Comparison of ENCODE assay signal across 8 cellular contexts in the genomic region with DNA sequence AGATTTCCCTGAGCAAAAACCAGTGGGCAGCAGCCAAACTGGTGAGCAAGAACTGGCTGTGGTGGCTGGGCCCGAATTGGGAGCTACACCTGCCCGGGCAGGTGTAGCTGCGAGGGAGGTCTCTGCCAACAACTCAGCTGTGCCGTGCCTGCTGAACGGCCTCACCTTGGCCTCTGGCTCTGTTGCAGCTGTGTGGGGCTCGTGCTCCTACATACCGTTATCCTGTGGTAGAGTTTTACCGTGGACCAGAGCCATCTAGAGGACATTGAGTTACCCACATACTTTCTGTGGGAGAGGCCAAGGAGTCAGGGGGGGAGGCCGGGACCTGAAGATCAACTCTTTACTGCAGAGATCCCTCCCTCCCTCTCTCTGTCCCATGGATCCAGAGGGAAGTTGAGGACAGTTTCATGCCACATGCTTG. TPM values are rescaled to one million over a fixed set of nuclear protein-coding genes. Genes with fewer than 3 reads are reported as not detected.
A peak's percentile ranks its signal among the peaks of the same experiment; 100 is the strongest.
DNase-seq lines count a peak whose midpoint lies in the region; ATAC-seq and TF ChIP-seq lines count a peak whose summit lies in the region.

No MANE protein-coding gene starts in this region.

- no peaks in the 10 kb centered on the region for H3K27me3 Mint-ChIP-seq in chondrocyte (ENCODE audit: low read depth)

- H3K4me3 Mint-ChIP-seq in chondrocyte (ENCODE audit: unreplicated experiment): no peak overlapping the region
- H3K4me3 Mint-ChIP-seq in stimulated activated effector memory CD8-positive, alpha-beta T cell treated with anti-CD3 and anti-CD28 coated beads, Interleukin-12 subunit alpha, Interleukin-12 subunit beta, amount 100 ng/mL, for 72 hours: no peak overlapping the region

- intact Hi-C loops in left ventricle myocardium inferior (cut with micrococcal nuclease): no loop called here

- peaks cover 22% of the 10 kb centered on the region for H3K4me1 Mint-ChIP-seq in chondrocyte (ENCODE audit: low read depth)
- peaks cover 14% of the 10 kb centered on the region for H3K4me1 Mint-ChIP-seq in stimulated activated effector memory CD8-positive, alpha-beta T cell treated with anti-CD3 and anti-CD28 coated beads, Interleukin-12 subunit alpha, Interleukin-12 subunit beta, amount 100 ng/mL, for 72 hours

- TF ChIP-seq EP300 in gastroesophageal sphincter (IDR thresholded peaks at IDR 0.05): no peak

- no peaks in the 10 kb centered on the region for H3K27me3 ChIP-seq in left ventricle myocardium inferior (ENCODE audit: low read depth)
- no peaks in the 10 kb centered on the region for H3K27me3 ChIP-seq in right atrium auricular region
- H3K27me3 ChIP-seq in OCI-LY3 (ENCODE audit: low read depth, low read length): no peaks in the 10 kb centered on the region
- H3K27me3 ChIP-seq in gastroesophageal sphincter: no peaks in the 10 kb centered on the region

- peaks cover 56% of the 10 kb centered on the region for H3K79me2 ChIP-seq in OCI-LY3 (ENCODE audit: low read length)

- H3K9me3 ChIP-seq in left ventricle myocardium inferior (replicated peaks): no peaks in the 10 kb centered on the region
- no peaks in the 10 kb centered on the region for H3K9me3 ChIP-seq in right atrium auricular region
- no peaks in the 10 kb centered on the region for H3K9me3 ChIP-seq in OCI-LY3 (ENCODE audit: insufficient read depth, low read length)
- no peaks in the 10 kb centered on the region for H3K9me3 ChIP-seq in gastroesophageal sphincter

- H3K36me3 ChIP-seq in left ventricle myocardium inferior (no peaks in the 10 kb centered on the region), right atrium auricular region (no peaks in the 10 kb centered on the region), OCI-LY3 (replicated peaks; ENCODE audit: low read depth, low read length) (no peaks in the 10 kb centered on the region), gastroesophageal sphincter (no peaks in the 10 kb centered on the region)

- no peak overlapping the region for H3K9ac ChIP-seq in OCI-LY3 (ENCODE audit: low read length)

- TF ChIP-seq POLR2A in gastroesophageal sphincter (IDR thresholded peaks at IDR 0.05): no peak

- DNase-seq in left ventricle myocardium inferior (no peak), right atrium auricular region (ENCODE audit: low spot score) (no peak), chondrocyte (ENCODE audit: low spot score) (no peak)
- no peak for DNase-seq in stimulated activated effector memory CD8-positive, alpha-beta T cell treated with anti-CD3 and anti-CD28 coated beads, Interleukin-12 subunit alpha, Interleukin-12 subunit beta, amount 100 ng/mL, for 72 hours (ENCODE audit: low spot score in 2 of 2)

- no peak overlapping the region for H2AFZ ChIP-seq in OCI-LY3 (ENCODE audit: low read depth, low read length)

- no peak overlapping the region for H3K4me3 ChIP-seq in left ventricle myocardium inferior
- H3K4me3 ChIP-seq in right atrium auricular region: no peak overlapping the region
- H3K4me3 ChIP-seq in OCI-LY3 (ENCODE audit: low read length): peak overlapping the region; percentile 22; the same call in 1 of the 2 replicates
- H3K4me3 ChIP-seq in gastroesophageal sphincter: no peak overlapping the region

- no peak overlapping the region for H3K27ac Mint-ChIP-seq in chondrocyte (ENCODE audit: unreplicated experiment)
- H3K27ac Mint-ChIP-seq in stimulated activated effector memory CD8-positive, alpha-beta T cell treated with anti-CD3 and anti-CD28 coated beads, Interleukin-12 subunit alpha, Interleukin-12 subunit beta, amount 100 ng/mL, for 72 hours: no peak overlapping the region

- H3K9me3 Mint-ChIP-seq in chondrocyte (ENCODE audit: low read depth): no peaks in the 10 kb centered on the region
- H3K9me3 Mint-ChIP-seq in stimulated activated effector memory CD8-positive, alpha-beta T cell treated with anti-CD3 and anti-CD28 coated beads, Interleukin-12 subunit alpha, Interleukin-12 subunit beta, amount 100 ng/mL, for 72 hours: no peaks in the 10 kb centered on the region

- ATAC-seq in HG02642 (IDR thresholded peaks at IDR 0.05; ENCODE audit: poor library complexity, unreplicated experiment): peak; percentile 88
- ATAC-seq in stimulated activated effector memory CD8-positive, alpha-beta T cell treated with anti-CD3 and anti-CD28 coated beads, Interleukin-12 subunit alpha, Interleukin-12 subunit beta, amount 100 ng/mL, for 72 hours: peak; percentile 69
- no peak for ATAC-seq in gastroesophageal sphincter
- no peak for ATAC-seq in GM19455 (IDR thresholded peaks at IDR 0.05; ENCODE audit: unreplicated experiment)

- peaks cover 6% of the 10 kb centered on the region for H4K20me1 ChIP-seq in OCI-LY3 (ENCODE audit: insufficient read depth, low read length)

- no CpG with 5 or more reads among the region's 9 CpGs for WGBS in gastroesophageal sphincter (ENCODE audit: low coverage in 1 of 2), 2 donors

- H3K27ac ChIP-seq in left ventricle myocardium inferior (replicated peaks): no peak overlapping the region
- H3K27ac ChIP-seq in right atrium auricular region: no peak overlapping the region
- no peak overlapping the region for H3K27ac ChIP-seq in OCI-LY3 (ENCODE audit: low read length)
- H3K27ac ChIP-seq in gastroesophageal sphincter: no peak overlapping the region

- peaks cover 14% of the 10 kb centered on the region for H3K4me1 ChIP-seq in left ventricle myocardium inferior
- peaks cover 0 to 6% of the 10 kb centered on the region in 2 donors for H3K4me1 ChIP-seq in right atrium auricular region
- H3K4me1 ChIP-seq in OCI-LY3 (ENCODE audit: low read length): peaks cover 40% of the 10 kb centered on the region
- H3K4me1 ChIP-seq in gastroesophageal sphincter: peaks cover 0 to 31% (median 0%) of the 10 kb centered on the region in 3 donors

- peak overlapping the region; percentile 66 for H3K4me2 ChIP-seq in OCI-LY3 (ENCODE audit: low read length)

- no peaks in the 10 kb centered on the region for H3K36me3 Mint-ChIP-seq in chondrocyte (ENCODE audit: low read depth)
- H3K36me3 Mint-ChIP-seq in stimulated activated effector memory CD8-positive, alpha-beta T cell treated with anti-CD3 and anti-CD28 coated beads, Interleukin-12 subunit alpha, Interleukin-12 subunit beta, amount 100 ng/mL, for 72 hours: no peaks in the 10 kb centered on the region

- peak; percentile 34 for TF ChIP-seq CTCF in left ventricle myocardium inferior (IDR thresholded peaks at IDR 0.05; ENCODE audit: borderline replicate concordance)
- no peak for TF ChIP-seq CTCF in right atrium auricular region (IDR thresholded peaks at IDR 0.05)
- TF ChIP-seq CTCF in OCI-LY3 (IDR thresholded peaks at IDR 0.05; ENCODE audit: low read depth, low read length): peak; percentile 82
- TF ChIP-seq CTCF in chondrocyte (IDR thresholded peaks at IDR 0.05): peak; percentile 61
- no peak for TF ChIP-seq CTCF in gastroesophageal sphincter (IDR thresholded peaks at IDR 0.05)

RNA-seq across cellular contexts. Expression of a gene that starts 8.0 kb away (rescaled TPM):
- total RNA-seq in left ventricle myocardium inferior (25.5 TPM), right atrium auricular region (1 to 10 TPM; 7.8 to 9.9 TPM), chondrocyte (3.3 to 7.0 TPM (median 3.9 TPM) in 3 replicates), gastroesophageal sphincter (10 to 100 TPM in 2 of 4 donors, 1 to 10 TPM in 2; 9.6 to 21.3 (median 11.4) TPM)

Comparison
In these comparisons a context has a peak if more than half of its experiments do, and no peak if none do; other contexts are left out.
1. CTCF ChIP-seq: peak in left ventricle myocardium inferior (single experiment), OCI-LY3 (single experiment) and chondrocyte (single experiment); none in right atrium auricular region (0 of 2) and gastroesophageal sphincter (0 of 4).
2. ATAC-seq: peak in HG02642 (single experiment) and stimulated activated effector memory CD8-positive, alpha-beta T cell treated with anti-CD3 and anti-CD28 coated beads, Interleukin-12 subunit alpha, Interleukin-12 subunit beta, amount 100 ng/mL, for 72 hours (single experiment); none in gastroesophageal sphincter (single experiment) and GM19455 (single experiment).